ENCODE assay signal across 26 cellular contexts in genomic region chr1:236289492-236290131, GRCh38. TPM values are rescaled to one million over a fixed set of nuclear protein-coding genes. Genes with fewer than 3 reads are reported as not detected.
A peak's percentile ranks its signal among the peaks of the same experiment; 100 is the strongest.
DNase-seq lines count a peak whose midpoint lies in the region; ATAC-seq and TF ChIP-seq lines count a peak whose summit lies in the region.
"Had no signal": no experiment of that assay in that cellular context is flagged by ENCODE, and none has a peak within 500 bp of the region (broad histone marks: within the 10 kb centered on the region; RNA-seq: fewer than 3 reads in every experiment).

No MANE protein-coding gene starts in this region.

- H3K27me3 Mint-ChIP-seq in progenitor cell of endocrine pancreas: peaks cover 30% of the 10 kb centered on the region
- peaks cover 9% of the 10 kb centered on the region; the same call in 1 of the 2 replicates for H3K27me3 Mint-ChIP-seq in H9 (ENCODE audit: low read depth)
- H3K27me3 Mint-ChIP-seq: activated naive CD4-positive, alpha-beta T cell treated with anti-CD3 and anti-CD28 coated beads, Interleukin-2, amount 50 U/mL, for 24 hours; activated T-helper 17 cell treated with anti-CD3 and anti-CD28 coated beads, Interleukin-2, amount 50 U/mL, for 72 hours had no signal

- H3K9me3 Mint-ChIP-seq in progenitor cell of endocrine pancreas (ENCODE audit: low read depth) (no peaks in the 10 kb centered on the region), H9 (no peaks in the 10 kb centered on the region)
- H3K9me3 Mint-ChIP-seq: activated naive CD4-positive, alpha-beta T cell treated with anti-CD3 and anti-CD28 coated beads, Interleukin-2, amount 50 U/mL, for 24 hours; activated T-helper 17 cell treated with anti-CD3 and anti-CD28 coated beads, Interleukin-2, amount 50 U/mL, for 72 hours; HFFc6; naive thymus-derived CD4-positive, alpha-beta T cell; T-helper 2 cell treated with Interferon-gamma antibody and Interleukin-4, amounts not matched to agents 5 μg/mL and 100 μg/mL, for 36 hours had no signal

- no peak overlapping the region for H3K4me2 ChIP-seq in H9 (ENCODE audit: insufficient read depth, insufficient read length, low read length)
- H3K4me2 ChIP-seq: BLaER1 had no signal

- H3K9ac ChIP-seq in SK-N-MC (ENCODE audit: insufficient read length) (no peak overlapping the region), H9 (ENCODE audit: extremely low read depth, insufficient read length, low read length) (no peak overlapping the region)
- H3K9ac ChIP-seq: BLaER1, GM23248 had no signal

- TF ChIP-seq CTCF in progenitor cell of endocrine pancreas (IDR thresholded peaks at IDR 0.05; ENCODE audit: unreplicated experiment) (no peak), H9 (conservative IDR thresholded peaks at IDR 0.05) (no peak)

- H3K79me2 ChIP-seq in H9 (ENCODE audit: insufficient read depth, low read length): no peaks in the 10 kb centered on the region

- H3K23ac ChIP-seq in H9 (ENCODE audit: insufficient read length, low read depth, low read length): no peak overlapping the region

- peak; percentile 96 for DNase-seq in DMS79 treated with DMSO at 0.1 percent for 48 hours (lab: John Stamatoyannopoulos, UW)
- DNase-seq in NCI-H146 (lab: John Stamatoyannopoulos, UW): peak; percentile 67
- no peak for DNase-seq in SK-N-MC (ENCODE audit: low read depth, low spot score)
- DNase-seq in progenitor cell of endocrine pancreas (ENCODE audit: low spot score, unreplicated experiment): no peak
- no peak for DNase-seq in stimulated activated CD4-positive, alpha-beta T cell treated with anti-CD3 and anti-CD28 coated beads, Interleukin-15, amount 100 ng/mL, for 24 hours
- DNase-seq in H9: no peak
- DNase-seq: activated CD4-positive, alpha-beta T cell treated with anti-CD3 and anti-CD28 coated beads for 4 hours; activated CD8-positive, alpha-beta T cell treated with anti-CD3 and anti-CD28 coated beads, Interleukin-2, amount 10 ng/mL, durations not matched to agents 7 days and 5 days; amygdala; gastrocnemius medialis; GM23248; HFFc6; naive thymus-derived CD4-positive, alpha-beta T cell; NCI-H524 treated with DMSO at 0.1 percent for 48 hours; nucleus accumbens; psoas muscle; SHP77 treated with DMSO at 0.1 percent for 48 hours; stimulated activated CD4-positive, alpha-beta T cell treated with anti-CD3 and anti-CD28 coated beads, Interleukin-4, amount 100 ng/mL, for 1 hour; transverse colon had no signal

- H3K27ac ChIP-seq in SK-N-MC (peak overlapping the region; percentile 1; the same call in 1 of the 2 replicates), H9 (ENCODE audit: insufficient read length, low read depth, low read length) (no peak overlapping the region)
- H3K27ac ChIP-seq: BLaER1, gastrocnemius medialis, GM23248, psoas muscle, transverse colon had no signal

- no peak overlapping the region for H3K14ac ChIP-seq in H9 (ENCODE audit: insufficient read depth, low read length)

- peak overlapping the region; percentile 29 for H3K4me3 Mint-ChIP-seq in progenitor cell of endocrine pancreas (ENCODE audit: low read depth)
- H3K4me3 Mint-ChIP-seq in H9: no peak overlapping the region
- H3K4me3 Mint-ChIP-seq: activated CD8-positive, alpha-beta T cell treated with anti-CD3 and anti-CD28 coated beads, Interleukin-2, amount 10 ng/mL, durations not matched to agents 7 days and 5 days; activated naive CD4-positive, alpha-beta T cell treated with anti-CD3 and anti-CD28 coated beads, Interleukin-2, amount 50 U/mL, for 24 hours; activated T-helper 17 cell treated with anti-CD3 and anti-CD28 coated beads, Interleukin-2, amount 50 U/mL, for 72 hours; HFFc6; naive thymus-derived CD4-positive, alpha-beta T cell; T-helper 2 cell treated with Interferon-gamma antibody and Interleukin-4, amounts not matched to agents 5 μg/mL and 100 μg/mL, for 36 hours had no signal

- H3K18ac ChIP-seq in H9 (ENCODE audit: insufficient read length, low read depth, low read length): no peak overlapping the region

- no peak overlapping the region for H3K27ac Mint-ChIP-seq in progenitor cell of endocrine pancreas
- H3K27ac Mint-ChIP-seq in H9: no peak overlapping the region
- H3K27ac Mint-ChIP-seq: activated CD8-positive, alpha-beta T cell treated with anti-CD3 and anti-CD28 coated beads, Interleukin-2, amount 10 ng/mL, durations not matched to agents 7 days and 5 days; activated naive CD4-positive, alpha-beta T cell treated with anti-CD3 and anti-CD28 coated beads, Interleukin-2, amount 50 U/mL, for 24 hours; activated T-helper 17 cell treated with anti-CD3 and anti-CD28 coated beads, Interleukin-2, amount 50 U/mL, for 72 hours; HFFc6; T-helper 2 cell treated with Interferon-gamma antibody and Interleukin-4, amounts not matched to agents 5 μg/mL and 100 μg/mL, for 36 hours had no signal

- H3K4ac ChIP-seq in H9 (ENCODE audit: low read depth, low read length): no peak overlapping the region

- no peak overlapping the region for H4K8ac ChIP-seq in H9 (replicated peaks; ENCODE audit: insufficient read length, low read depth, low read length)

- no peaks in the 10 kb centered on the region for H3K27me3 ChIP-seq in H9 (ENCODE audit: insufficient read depth, low read length)
- H3K27me3 ChIP-seq: BLaER1, transverse colon had no signal

- no peaks in the 10 kb centered on the region for H4K20me1 ChIP-seq in H9 (ENCODE audit: control insufficient read depth, insufficient read depth, insufficient read length)
- H4K20me1 ChIP-seq: BLaER1 had no signal

- H3K4me1 ChIP-seq in H9 (ENCODE audit: insufficient read depth, low read length): no peaks in the 10 kb centered on the region
- H3K4me1 ChIP-seq: gastrocnemius medialis, psoas muscle, transverse colon had no signal

- WGBS in H9 (ENCODE audit: extremely low coverage, insufficient read length, low lambda C conversion rate): no CpG with 5 or more reads among the region's 1 CpG

- no peak for ATAC-seq in HG02678 (IDR thresholded peaks at IDR 0.05; ENCODE audit: unreplicated experiment)
- ATAC-seq: activated CD8-positive, alpha-beta T cell treated with anti-CD3 and anti-CD28 coated beads, Interleukin-2, amount 10 ng/mL, durations not matched to agents 7 days and 5 days; activated T-helper 17 cell treated with anti-CD3 and anti-CD28 coated beads, Interleukin-2, amount 50 U/mL, for 72 hours; gastrocnemius medialis; naive thymus-derived CD4-positive, alpha-beta T cell; psoas muscle; sciatic nerve had no signal

- H2BK120ac ChIP-seq in H9 (ENCODE audit: low read depth, low read length, poor library complexity, severe bottlenecking): no peak overlapping the region

- no peak overlapping the region for H3T11ph ChIP-seq in H9 (ENCODE audit: low read length)

- H4K91ac ChIP-seq in H9 (ENCODE audit: insufficient read length, low read depth, low read length): no peak overlapping the region

- H3K9me3 ChIP-seq in SK-N-MC (ENCODE audit: low read depth, low read length): no peaks in the 10 kb centered on the region
- H3K9me3 ChIP-seq in H9 (ENCODE audit: control insufficient read depth, low read depth, low read length): no peaks in the 10 kb centered on the region
- H3K9me3 ChIP-seq: gastrocnemius medialis, psoas muscle, transverse colon had no signal

- no peak overlapping the region for H4K5ac ChIP-seq in H9 (ENCODE audit: insufficient read length, low read depth, low read length)

- H3K36me3 ChIP-seq in SK-N-MC (ENCODE audit: insufficient read depth, low read length): no peaks in the 10 kb centered on the region
- H3K36me3 ChIP-seq: BLaER1, gastrocnemius medialis, transverse colon had no signal

- no peaks in the 10 kb centered on the region for H3K23me2 ChIP-seq in H9 (ENCODE audit: insufficient read length, low read depth, low read length, poor library complexity, severe bottlenecking)

- no peaks in the 10 kb centered on the region for H3K36me3 Mint-ChIP-seq in progenitor cell of endocrine pancreas (ENCODE audit: insufficient read depth)
- no peaks in the 10 kb centered on the region; a peak in 1 of 7 replicates for H3K36me3 Mint-ChIP-seq in H9 (ENCODE audit: insufficient read depth in 1 of 3, low read depth in 3 of 3)
- H3K36me3 Mint-ChIP-seq: activated naive CD4-positive, alpha-beta T cell treated with anti-CD3 and anti-CD28 coated beads, Interleukin-2, amount 50 U/mL, for 24 hours; naive thymus-derived CD4-positive, alpha-beta T cell had no signal

- no peak overlapping the region for H2BK12ac ChIP-seq in H9 (ENCODE audit: insufficient read length, low read depth, low read length)

- no peak overlapping the region for H2BK5ac ChIP-seq in H9 (ENCODE audit: insufficient read length, low read length)

- H3K4me1 Mint-ChIP-seq in progenitor cell of endocrine pancreas (ENCODE audit: low read depth) (peaks cover 21% of the 10 kb centered on the region), H9 (peaks cover 7 to 15% of the 10 kb centered on the region in 2 experiments; a peak in 3 of 4 replicates)

- no peak overlapping the region for H2AK5ac ChIP-seq in H9 (ENCODE audit: insufficient read length, low read length)

- H3K4me3 ChIP-seq in SK-N-MC: no peak overlapping the region
- H3K4me3 ChIP-seq: BLaER1, gastrocnemius medialis, GM23248, lung, psoas muscle, transverse colon had no signal

- no peak overlapping the region for H2BK15ac ChIP-seq in H9 (ENCODE audit: low read depth, low read length)

- H2BK20ac ChIP-seq in H9 (ENCODE audit: low read depth, low read length, poor library complexity, severe bottlenecking): no peak overlapping the region

- no peak overlapping the region for H2AFZ ChIP-seq in H9 (ENCODE audit: low read length)
- H2AFZ ChIP-seq: GM23248 had no signal

- no peak overlapping the region for H3K56ac ChIP-seq in H9 (ENCODE audit: insufficient read length, low read depth, low read length)

- no peaks in the 10 kb centered on the region for H3K79me1 ChIP-seq in H9 (ENCODE audit: insufficient read depth, low read depth, low read length, poor library complexity, severe bottlenecking)

RNA-seq across cellular contexts. Expression of gene ERO1B, which starts 7.9 kb away (rescaled TPM):
- 15.1 and 15.4 TPM in 2 replicates for total RNA-seq in progenitor cell of endocrine pancreas
- total RNA-seq in H9 (2021): 1.3 and 1.5 TPM in 2 replicates

Comparison
In these comparisons a context has a peak if more than half of its experiments do, and no peak if none do; other contexts are left out.
1. DNase-seq: peak in DMS79 treated with DMSO at 0.1 percent for 48 hours (single experiment) and NCI-H146 (single experiment); none in SK-N-MC (single experiment), progenitor cell of endocrine pancreas (single experiment), stimulated activated CD4-positive, alpha-beta T cell treated with anti-CD3 and anti-CD28 coated beads, Interleukin-15, amount 100 ng/mL, for 24 hours (single experiment) and H9 (single experiment).